8 cellular contexts compared by ENCODE assay signal in genomic region chr9:35814841-35815543, GRCh38. TPM values are rescaled to one million over a fixed set of nuclear protein-coding genes. Genes with fewer than 3 reads are reported as not detected.
DNase-seq lines count a peak whose midpoint lies in the region; ATAC-seq and FAIRE-seq lines count a peak whose summit lies in the region.

HINT2 (minus strand) TSS chr9:35815042; CDS start chr9:35814979, 63 bp downstream.

- DNase-seq in DMS79 (lab: John Stamatoyannopoulos, UW) (peak; percentile 100), RCC 7860 (ENCODE audit: low spot score) (peak; percentile 93)
- DNase-seq in activated T-cell treated with anti-CD3 and anti-CD28 coated beads, Interleukin-2, amount 50 U/mL, for 72 hours, result peak; percentile 97 to 99
- DNase-seq in stimulated activated CD8-positive, alpha-beta memory T cell treated with anti-CD3 and anti-CD28 coated beads, Interleukin-7, amount 100 ng/mL, for 4 hours (ENCODE audit: low read depth in 2 of 2), result peak; percentile 97 to 98

- H3K36me3 ChIP-seq in KOPT-K1 (ENCODE audit: insufficient read depth, low read length), result no peaks in the 10 kb centered on the region
- H3K36me3 ChIP-seq in muscle layer of duodenum (ENCODE audit: control insufficient read depth in 1 of 2, insufficient read depth in 2 of 2, low read length in 2 of 2), result no peaks in the 10 kb centered on the region

- FAIRE-seq in RCC 7860 (lab: Jason Lieb, UNC), result peak; percentile 89

- peak within 1 kb of the TSS; percentile 86 to 89 for H3K4me3 ChIP-seq in muscle layer of duodenum (ENCODE audit: low read depth in 1 of 2, low read length in 2 of 2)

- no peaks in the 10 kb centered on the region for H3K9me3 Mint-ChIP-seq in activated T-cell treated with anti-CD3 and anti-CD28 coated beads, Interleukin-2, amount 50 U/mL, for 72 hours

- no peaks in the 10 kb centered on the region for H3K27me3 ChIP-seq in muscle layer of duodenum (ENCODE audit: low read depth, low read length)

- H3K36me3 Mint-ChIP-seq in activated T-cell treated with anti-CD3 and anti-CD28 coated beads, Interleukin-2, amount 50 U/mL, for 72 hours (ENCODE audit: insufficient read depth in 2 of 2), result peaks cover 0 to 6% of the 10 kb centered on the region in 2 donors

- peak within 1 kb of the TSS; percentile 94 for H3K27ac Mint-ChIP-seq in activated T-cell treated with anti-CD3 and anti-CD28 coated beads, Interleukin-2, amount 50 U/mL, for 72 hours

- peaks cover 19 to 38% of the 10 kb centered on the region in 2 donors for H3K4me1 ChIP-seq in muscle layer of duodenum (ENCODE audit: control insufficient read depth in 1 of 2, insufficient read depth in 2 of 2, low read length in 2 of 2)

- H3K4me1 Mint-ChIP-seq in activated T-cell treated with anti-CD3 and anti-CD28 coated beads, Interleukin-2, amount 50 U/mL, for 72 hours (ENCODE audit: low read depth), result peaks cover 47% of the 10 kb centered on the region

- ATAC-seq in GM21786 (IDR thresholded peaks at IDR 0.05; ENCODE audit: unreplicated experiment) (peak; percentile 71), esophagus mucosa (peak; percentile 92)
- ATAC-seq in activated T-cell treated with anti-CD3 and anti-CD28 coated beads, Interleukin-2, amount 50 U/mL, for 72 hours (replicated peaks in 1 of 2), result peak; percentile 85

- H3K27me3 Mint-ChIP-seq in activated T-cell treated with anti-CD3 and anti-CD28 coated beads, Interleukin-2, amount 50 U/mL, for 72 hours (ENCODE audit: low read depth), result no peaks in the 10 kb centered on the region

- H3K9me3 ChIP-seq in KOPT-K1 (ENCODE audit: insufficient read depth, low read length, poor library complexity, severe bottlenecking), result no peaks in the 10 kb centered on the region
- H3K9me3 ChIP-seq in muscle layer of duodenum (ENCODE audit: control insufficient read depth in 1 of 2, low read length in 2 of 2), result no peaks in the 10 kb centered on the region

- H3K4me3 Mint-ChIP-seq in activated T-cell treated with anti-CD3 and anti-CD28 coated beads, Interleukin-2, amount 50 U/mL, for 72 hours, result peak within 1 kb of the TSS; percentile 86 to 89

- H3K27ac ChIP-seq in KOPT-K1 (ENCODE audit: low read depth, low read length, poor library complexity, severe bottlenecking) (peak within 1 kb of the TSS; percentile 87), muscle layer of duodenum (ENCODE audit: low read length) (peak within 1 kb of the TSS; percentile 92)

RNA-seq across cellular contexts. Expression of gene HINT2, which starts in this region (rescaled TPM):
- total RNA-seq in activated T-cell treated with anti-CD3 and anti-CD28 coated beads, Interleukin-2, amount 50 U/mL, for 72 hours, result 10 to 100 TPM; 69.2 to 80.9 TPM
- total RNA-seq in esophagus mucosa, result 30.2 TPM

Comparison
In these comparisons a context has a peak if more than half of its experiments do, and no peak if none do; other contexts are left out.
1. Peak in every context shown above with its lines: DNase-seq, ATAC-seq, H3K4me3 ChIP-seq and H3K27ac ChIP-seq.